Comparison of ENCODE assay signal across 8 cellular contexts in genomic region chr7:30290317-30290716, GRCh38. TPM values are rescaled to one million over a fixed set of nuclear protein-coding genes. Genes with fewer than 3 reads are reported as not detected.
DNase-seq lines count a peak whose midpoint lies in the region; ATAC-seq, FAIRE-seq and TF ChIP-seq lines count a peak whose summit lies in the region.
"Not testable (repeated sequence)": the region's sequence is repeated elsewhere in the genome, so short reads cannot be mapped to it uniquely, and the experiment has no call there.

No MANE protein-coding gene starts in this region.

- H3K36me3 ChIP-seq in skeletal muscle tissue (ENCODE audit: control insufficient read depth in 3 of 3, insufficient read depth in 3 of 3, low read length in 3 of 3), result not testable (repeated sequence)

- not testable (repeated sequence) for H3K9me3 Mint-ChIP-seq in MCF 10A (ENCODE audit: unreplicated experiment)

- intact Hi-C loops in MCF 10A (cut with micrococcal nuclease), result not testable (repeated sequence)

- not testable (repeated sequence) for TF ChIP-seq POLR2A in GM12891 (IDR thresholded peaks at IDR 0.05; ENCODE audit: low read depth, low read length)

- peaks cover 8 to 22% (median 16%) of the 10 kb centered on the region in 3 donors for H3K4me1 ChIP-seq in skeletal muscle tissue (ENCODE audit: control insufficient read depth in 3 of 3, insufficient read depth in 3 of 3, low read length in 3 of 3)

- not testable (repeated sequence) for H3K27me3 ChIP-seq in HL-60 (ENCODE audit: insufficient read depth, poor library complexity, severe bottlenecking); skeletal muscle tissue (ENCODE audit: control insufficient read depth in 3 of 3, insufficient read depth in 3 of 3, low read length in 3 of 3)

- H3K27ac Mint-ChIP-seq in T-helper 17 cell (peak overlapping the region; percentile 70), MCF 10A (ENCODE audit: low read depth, unreplicated experiment) (peak overlapping the region; percentile 59)

- peak; percentile 15 for ATAC-seq in T-helper 17 cell

- POLR2A ChIA-PET in MCF 10A (lab: Yijun Ruan, JAX), result interaction anchor here (0.7 to 3.3 kb wide), 17 partner anchors 11 to 274 kb away, joined by 3 to 31 read pairs (median 6); partner anchors contain the start of gene NOD1

- not testable (repeated sequence) for H3K27ac ChIP-seq in HL-60 (replicated peaks); skeletal muscle tissue (ENCODE audit: low read depth, low read length)

- CTCF ChIA-PET in MCF 10A (lab: Yijun Ruan, JAX), result interaction anchor here (0.9 to 2.1 kb wide), 2 partner anchors 11 to 126 kb away, joined by 4 to 7 read pairs; no protein-coding TSS in a partner anchor

- DNase-seq in CD1c-positive myeloid dendritic cell (ENCODE audit: extremely low spot score) (peak; percentile 62), HL-60 (ENCODE audit: low read depth in 1 of 2, low spot score in 1 of 2) (peak; percentile 28 to 44), MCF 10A (ENCODE audit: unreplicated experiment) (peak; percentile 58), kidney glomerular epithelial cell (lab: John Stamatoyannopoulos, UW) (peak; percentile 22)
- DNase-seq in GM12891 (ENCODE audit: insufficient read length, low spot score); T-helper 17 cell: not testable (repeated sequence)
- DNase-seq in NK-92 treated with Interleukin-12 subunit alpha and Interleukin-12 subunit beta, amount 100 ng/mL, for 24 hours (lab: John Stamatoyannopoulos, UW), result peak; percentile 2

- H3K4me3 ChIP-seq in HL-60 (replicated peaks; ENCODE audit: insufficient read depth, low read length), result not testable (repeated sequence)
- H3K4me3 ChIP-seq in skeletal muscle tissue (ENCODE audit: low read length in 3 of 3), result peak overlapping the region in 2 of 3 donors; percentile 1 to 29

- not testable (repeated sequence) for TF ChIP-seq CTCF in HL-60 (IDR thresholded peaks at IDR 0.05; ENCODE audit: insufficient read depth, low read length); MCF 10A (IDR thresholded peaks at IDR 0.05; ENCODE audit: unreplicated experiment)

- not testable (repeated sequence) for H3K27me3 Mint-ChIP-seq in T-helper 17 cell; MCF 10A (ENCODE audit: insufficient read depth, unreplicated experiment)

- BruUV-seq in MCF 10A (replicated peaks; lab: Mats Ljungman, UMichigan), result not testable (repeated sequence)

- peak; percentile 23 for FAIRE-seq in GM12891 (lab: Jason Lieb, UNC)

- H3K9me3 ChIP-seq in T-helper 17 cell (ENCODE audit: control insufficient read depth, low read length, poor library complexity, severe bottlenecking); skeletal muscle tissue (ENCODE audit: control insufficient read depth in 3 of 3, low read length in 3 of 3): not testable (repeated sequence)

- H3K36me3 Mint-ChIP-seq in T-helper 17 cell (ENCODE audit: low read depth); MCF 10A (ENCODE audit: insufficient read depth, unreplicated experiment): not testable (repeated sequence)

- peaks cover 65% of the 10 kb centered on the region for H3K4me1 Mint-ChIP-seq in T-helper 17 cell
- peaks cover 53% of the 10 kb centered on the region for H3K4me1 Mint-ChIP-seq in MCF 10A (ENCODE audit: insufficient read depth, unreplicated experiment)

- peak overlapping the region in 2 of 3 donors; percentile 25 to 43 for H3K9ac ChIP-seq in skeletal muscle tissue (ENCODE audit: low read depth in 1 of 3, low read length in 3 of 3)

- H3K4me3 Mint-ChIP-seq in T-helper 17 cell (peak overlapping the region; percentile 15), MCF 10A (ENCODE audit: unreplicated experiment) (peak overlapping the region; percentile 38)

RNA-seq across cellular contexts. Expression of gene ZNRF2, which starts 5.9 kb away (rescaled TPM):
- 3.8 TPM for polyA plus RNA-seq in GM12891 (2012; ENCODE audit: low read depth, missing spikeins)
- total RNA-seq in T-helper 17 cell (10 to 100 TPM; 26.8 to 31.6 TPM), MCF 10A (2022) (9.8 and 10.2 TPM in 2 replicates), skeletal muscle tissue (10.4 TPM)
